Comparison of ENCODE assay signal across 1 cellular context in the genomic region with DNA sequence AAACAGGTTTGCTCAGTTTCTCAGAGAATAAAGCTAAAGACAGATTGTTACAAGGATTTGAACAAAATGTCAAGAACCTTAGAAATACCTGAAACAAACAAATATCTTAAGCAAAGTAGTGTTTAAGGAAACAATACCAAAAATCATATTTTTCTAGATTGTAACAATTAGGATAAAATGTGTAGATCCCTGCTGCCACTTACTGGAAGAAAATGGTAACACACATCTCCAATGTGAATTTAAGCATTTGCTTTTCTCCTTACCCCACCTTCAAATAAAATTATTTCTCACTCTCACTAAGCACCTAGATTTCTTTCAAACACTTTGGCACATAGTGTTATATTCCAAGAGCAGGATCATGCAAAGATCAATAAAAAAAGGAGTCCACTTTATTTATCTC.
TF ChIP-seq lines count a peak whose summit lies in the region.

No MANE protein-coding gene starts in this region.

TF ChIP-seq in K562, 482 proteins besides CTCF, POLR2A, EP300 and RAD21:
- TF ChIP-seq, protein P1, sequence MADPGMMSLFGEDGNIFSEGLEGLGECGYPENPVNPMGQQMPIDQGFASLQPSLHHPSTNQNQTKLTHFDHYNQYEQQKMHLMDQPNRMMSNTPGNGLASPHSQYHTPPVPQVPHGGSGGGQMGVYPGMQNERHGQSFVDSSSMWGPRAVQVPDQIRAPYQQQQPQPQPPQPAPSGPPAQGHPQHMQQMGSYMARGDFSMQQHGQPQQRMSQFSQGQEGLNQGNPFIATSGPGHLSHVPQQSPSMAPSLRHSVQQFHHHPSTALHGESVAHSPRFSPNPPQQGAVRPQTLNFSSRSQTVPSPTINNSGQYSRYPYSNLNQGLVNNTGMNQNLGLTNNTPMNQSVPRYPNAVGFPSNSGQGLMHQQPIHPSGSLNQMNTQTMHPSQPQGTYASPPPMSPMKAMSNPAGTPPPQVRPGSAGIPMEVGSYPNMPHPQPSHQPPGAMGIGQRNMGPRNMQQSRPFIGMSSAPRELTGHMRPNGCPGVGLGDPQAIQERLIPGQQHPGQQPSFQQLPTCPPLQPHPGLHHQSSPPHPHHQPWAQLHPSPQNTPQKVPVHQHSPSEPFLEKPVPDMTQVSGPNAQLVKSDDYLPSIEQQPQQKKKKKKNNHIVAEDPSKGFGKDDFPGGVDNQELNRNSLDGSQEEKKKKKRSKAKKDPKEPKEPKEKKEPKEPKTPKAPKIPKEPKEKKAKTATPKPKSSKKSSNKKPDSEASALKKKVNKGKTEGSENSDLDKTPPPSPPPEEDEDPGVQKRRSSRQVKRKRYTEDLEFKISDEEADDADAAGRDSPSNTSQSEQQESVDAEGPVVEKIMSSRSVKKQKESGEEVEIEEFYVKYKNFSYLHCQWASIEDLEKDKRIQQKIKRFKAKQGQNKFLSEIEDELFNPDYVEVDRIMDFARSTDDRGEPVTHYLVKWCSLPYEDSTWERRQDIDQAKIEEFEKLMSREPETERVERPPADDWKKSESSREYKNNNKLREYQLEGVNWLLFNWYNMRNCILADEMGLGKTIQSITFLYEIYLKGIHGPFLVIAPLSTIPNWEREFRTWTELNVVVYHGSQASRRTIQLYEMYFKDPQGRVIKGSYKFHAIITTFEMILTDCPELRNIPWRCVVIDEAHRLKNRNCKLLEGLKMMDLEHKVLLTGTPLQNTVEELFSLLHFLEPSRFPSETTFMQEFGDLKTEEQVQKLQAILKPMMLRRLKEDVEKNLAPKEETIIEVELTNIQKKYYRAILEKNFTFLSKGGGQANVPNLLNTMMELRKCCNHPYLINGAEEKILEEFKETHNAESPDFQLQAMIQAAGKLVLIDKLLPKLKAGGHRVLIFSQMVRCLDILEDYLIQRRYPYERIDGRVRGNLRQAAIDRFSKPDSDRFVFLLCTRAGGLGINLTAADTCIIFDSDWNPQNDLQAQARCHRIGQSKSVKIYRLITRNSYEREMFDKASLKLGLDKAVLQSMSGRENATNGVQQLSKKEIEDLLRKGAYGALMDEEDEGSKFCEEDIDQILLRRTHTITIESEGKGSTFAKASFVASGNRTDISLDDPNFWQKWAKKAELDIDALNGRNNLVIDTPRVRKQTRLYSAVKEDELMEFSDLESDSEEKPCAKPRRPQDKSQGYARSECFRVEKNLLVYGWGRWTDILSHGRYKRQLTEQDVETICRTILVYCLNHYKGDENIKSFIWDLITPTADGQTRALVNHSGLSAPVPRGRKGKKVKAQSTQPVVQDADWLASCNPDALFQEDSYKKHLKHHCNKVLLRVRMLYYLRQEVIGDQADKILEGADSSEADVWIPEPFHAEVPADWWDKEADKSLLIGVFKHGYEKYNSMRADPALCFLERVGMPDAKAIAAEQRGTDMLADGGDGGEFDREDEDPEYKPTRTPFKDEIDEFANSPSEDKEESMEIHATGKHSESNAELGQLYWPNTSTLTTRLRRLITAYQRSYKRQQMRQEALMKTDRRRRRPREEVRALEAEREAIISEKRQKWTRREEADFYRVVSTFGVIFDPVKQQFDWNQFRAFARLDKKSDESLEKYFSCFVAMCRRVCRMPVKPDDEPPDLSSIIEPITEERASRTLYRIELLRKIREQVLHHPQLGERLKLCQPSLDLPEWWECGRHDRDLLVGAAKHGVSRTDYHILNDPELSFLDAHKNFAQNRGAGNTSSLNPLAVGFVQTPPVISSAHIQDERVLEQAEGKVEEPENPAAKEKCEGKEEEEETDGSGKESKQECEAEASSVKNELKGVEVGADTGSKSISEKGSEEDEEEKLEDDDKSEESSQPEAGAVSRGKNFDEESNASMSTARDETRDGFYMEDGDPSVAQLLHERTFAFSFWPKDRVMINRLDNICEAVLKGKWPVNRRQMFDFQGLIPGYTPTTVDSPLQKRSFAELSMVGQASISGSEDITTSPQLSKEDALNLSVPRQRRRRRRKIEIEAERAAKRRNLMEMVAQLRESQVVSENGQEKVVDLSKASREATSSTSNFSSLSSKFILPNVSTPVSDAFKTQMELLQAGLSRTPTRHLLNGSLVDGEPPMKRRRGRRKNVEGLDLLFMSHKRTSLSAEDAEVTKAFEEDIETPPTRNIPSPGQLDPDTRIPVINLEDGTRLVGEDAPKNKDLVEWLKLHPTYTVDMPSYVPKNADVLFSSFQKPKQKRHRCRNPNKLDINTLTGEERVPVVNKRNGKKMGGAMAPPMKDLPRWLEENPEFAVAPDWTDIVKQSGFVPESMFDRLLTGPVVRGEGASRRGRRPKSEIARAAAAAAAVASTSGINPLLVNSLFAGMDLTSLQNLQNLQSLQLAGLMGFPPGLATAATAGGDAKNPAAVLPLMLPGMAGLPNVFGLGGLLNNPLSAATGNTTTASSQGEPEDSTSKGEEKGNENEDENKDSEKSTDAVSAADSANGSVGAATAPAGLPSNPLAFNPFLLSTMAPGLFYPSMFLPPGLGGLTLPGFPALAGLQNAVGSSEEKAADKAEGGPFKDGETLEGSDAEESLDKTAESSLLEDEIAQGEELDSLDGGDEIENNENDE (IDR thresholded peaks at IDR 0.05; ENCODE audit: low read depth, low read length) = no peak
- TF ChIP-seq SMC3 (conservative IDR thresholded peaks at IDR 0.05; ENCODE audit: insufficient read depth, low read depth, low read length) (no peak), ZNF140 (CRISPR knock-in tag; IDR thresholded peaks at IDR 0.05) (no peak), ZNF217 (CRISPR knock-in tag; IDR thresholded peaks at IDR 0.05) (no peak), ZNF12 (CRISPR knock-in tag; IDR thresholded peaks at IDR 0.05) (no peak), CBX3 (IDR thresholded peaks at IDR 0.05; ENCODE audit: borderline replicate concordance in 1 of 2, low read length in 2 of 2) (no peak), ZNF507 (tag; conservative IDR thresholded peaks at IDR 0.05) (no peak), CHCHD3 (CRISPR knock-in tag; IDR thresholded peaks at IDR 0.05) (no peak), GABPB1 (CRISPR knock-in tag; IDR thresholded peaks at IDR 0.05) (no peak), POLR3A (IDR thresholded peaks at IDR 0.05; ENCODE audit: borderline replicate concordance, extremely low read depth, insufficient read depth, insufficient read length) (no peak), SUPT5H (IDR thresholded peaks at IDR 0.05) (no peak), RB1 (IDR thresholded peaks at IDR 0.05; ENCODE audit: low read depth) (no peak), SMARCA4 (IDR thresholded peaks at IDR 0.05) (no peak)
- TF ChIP-seq, protein P2, sequence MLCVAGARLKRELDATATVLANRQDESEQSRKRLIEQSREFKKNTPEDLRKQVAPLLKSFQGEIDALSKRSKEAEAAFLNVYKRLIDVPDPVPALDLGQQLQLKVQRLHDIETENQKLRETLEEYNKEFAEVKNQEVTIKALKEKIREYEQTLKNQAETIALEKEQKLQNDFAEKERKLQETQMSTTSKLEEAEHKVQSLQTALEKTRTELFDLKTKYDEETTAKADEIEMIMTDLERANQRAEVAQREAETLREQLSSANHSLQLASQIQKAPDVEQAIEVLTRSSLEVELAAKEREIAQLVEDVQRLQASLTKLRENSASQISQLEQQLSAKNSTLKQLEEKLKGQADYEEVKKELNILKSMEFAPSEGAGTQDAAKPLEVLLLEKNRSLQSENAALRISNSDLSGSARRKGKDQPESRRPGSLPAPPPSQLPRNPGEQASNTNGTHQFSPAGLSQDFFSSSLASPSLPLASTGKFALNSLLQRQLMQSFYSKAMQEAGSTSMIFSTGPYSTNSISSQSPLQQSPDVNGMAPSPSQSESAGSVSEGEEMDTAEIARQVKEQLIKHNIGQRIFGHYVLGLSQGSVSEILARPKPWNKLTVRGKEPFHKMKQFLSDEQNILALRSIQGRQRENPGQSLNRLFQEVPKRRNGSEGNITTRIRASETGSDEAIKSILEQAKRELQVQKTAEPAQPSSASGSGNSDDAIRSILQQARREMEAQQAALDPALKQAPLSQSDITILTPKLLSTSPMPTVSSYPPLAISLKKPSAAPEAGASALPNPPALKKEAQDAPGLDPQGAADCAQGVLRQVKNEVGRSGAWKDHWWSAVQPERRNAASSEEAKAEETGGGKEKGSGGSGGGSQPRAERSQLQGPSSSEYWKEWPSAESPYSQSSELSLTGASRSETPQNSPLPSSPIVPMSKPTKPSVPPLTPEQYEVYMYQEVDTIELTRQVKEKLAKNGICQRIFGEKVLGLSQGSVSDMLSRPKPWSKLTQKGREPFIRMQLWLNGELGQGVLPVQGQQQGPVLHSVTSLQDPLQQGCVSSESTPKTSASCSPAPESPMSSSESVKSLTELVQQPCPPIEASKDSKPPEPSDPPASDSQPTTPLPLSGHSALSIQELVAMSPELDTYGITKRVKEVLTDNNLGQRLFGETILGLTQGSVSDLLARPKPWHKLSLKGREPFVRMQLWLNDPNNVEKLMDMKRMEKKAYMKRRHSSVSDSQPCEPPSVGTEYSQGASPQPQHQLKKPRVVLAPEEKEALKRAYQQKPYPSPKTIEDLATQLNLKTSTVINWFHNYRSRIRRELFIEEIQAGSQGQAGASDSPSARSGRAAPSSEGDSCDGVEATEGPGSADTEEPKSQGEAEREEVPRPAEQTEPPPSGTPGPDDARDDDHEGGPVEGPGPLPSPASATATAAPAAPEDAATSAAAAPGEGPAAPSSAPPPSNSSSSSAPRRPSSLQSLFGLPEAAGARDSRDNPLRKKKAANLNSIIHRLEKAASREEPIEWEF (CRISPR knock-in tag; IDR thresholded peaks at IDR 0.05) = no peak
- TF ChIP-seq, protein P3, sequence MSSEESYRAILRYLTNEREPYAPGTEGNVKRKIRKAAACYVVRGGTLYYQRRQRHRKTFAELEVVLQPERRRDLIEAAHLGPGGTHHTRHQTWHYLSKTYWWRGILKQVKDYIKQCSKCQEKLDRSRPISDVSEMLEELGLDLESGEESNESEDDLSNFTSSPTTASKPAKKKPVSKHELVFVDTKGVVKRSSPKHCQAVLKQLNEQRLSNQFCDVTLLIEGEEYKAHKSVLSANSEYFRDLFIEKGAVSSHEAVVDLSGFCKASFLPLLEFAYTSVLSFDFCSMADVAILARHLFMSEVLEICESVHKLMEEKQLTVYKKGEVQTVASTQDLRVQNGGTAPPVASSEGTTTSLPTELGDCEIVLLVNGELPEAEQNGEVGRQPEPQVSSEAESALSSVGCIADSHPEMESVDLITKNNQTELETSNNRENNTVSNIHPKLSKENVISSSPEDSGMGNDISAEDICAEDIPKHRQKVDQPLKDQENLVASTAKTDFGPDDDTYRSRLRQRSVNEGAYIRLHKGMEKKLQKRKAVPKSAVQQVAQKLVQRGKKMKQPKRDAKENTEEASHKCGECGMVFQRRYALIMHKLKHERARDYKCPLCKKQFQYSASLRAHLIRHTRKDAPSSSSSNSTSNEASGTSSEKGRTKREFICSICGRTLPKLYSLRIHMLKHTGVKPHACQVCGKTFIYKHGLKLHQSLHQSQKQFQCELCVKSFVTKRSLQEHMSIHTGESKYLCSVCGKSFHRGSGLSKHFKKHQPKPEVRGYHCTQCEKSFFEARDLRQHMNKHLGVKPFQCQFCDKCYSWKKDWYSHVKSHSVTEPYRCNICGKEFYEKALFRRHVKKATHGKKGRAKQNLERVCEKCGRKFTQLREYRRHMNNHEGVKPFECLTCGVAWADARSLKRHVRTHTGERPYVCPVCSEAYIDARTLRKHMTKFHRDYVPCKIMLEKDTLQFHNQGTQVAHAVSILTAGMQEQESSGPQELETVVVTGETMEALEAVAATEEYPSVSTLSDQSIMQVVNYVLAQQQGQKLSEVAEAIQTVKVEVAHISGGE (CRISPR knock-in tag; IDR thresholded peaks at IDR 0.05) = no peak
- TF ChIP-seq, protein P4, sequence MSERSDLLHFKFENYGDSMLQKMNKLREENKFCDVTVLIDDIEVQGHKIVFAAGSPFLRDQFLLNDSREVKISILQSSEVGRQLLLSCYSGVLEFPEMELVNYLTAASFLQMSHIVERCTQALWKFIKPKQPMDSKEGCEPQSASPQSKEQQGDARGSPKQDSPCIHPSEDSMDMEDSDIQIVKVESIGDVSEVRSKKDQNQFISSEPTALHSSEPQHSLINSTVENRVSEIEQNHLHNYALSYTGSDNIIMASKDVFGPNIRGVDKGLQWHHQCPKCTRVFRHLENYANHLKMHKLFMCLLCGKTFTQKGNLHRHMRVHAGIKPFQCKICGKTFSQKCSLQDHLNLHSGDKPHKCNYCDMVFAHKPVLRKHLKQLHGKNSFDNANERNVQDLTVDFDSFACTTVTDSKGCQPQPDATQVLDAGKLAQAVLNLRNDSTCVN (CRISPR knock-in tag; IDR thresholded peaks at IDR 0.05) = no peak
- TF ChIP-seq, protein P5, sequence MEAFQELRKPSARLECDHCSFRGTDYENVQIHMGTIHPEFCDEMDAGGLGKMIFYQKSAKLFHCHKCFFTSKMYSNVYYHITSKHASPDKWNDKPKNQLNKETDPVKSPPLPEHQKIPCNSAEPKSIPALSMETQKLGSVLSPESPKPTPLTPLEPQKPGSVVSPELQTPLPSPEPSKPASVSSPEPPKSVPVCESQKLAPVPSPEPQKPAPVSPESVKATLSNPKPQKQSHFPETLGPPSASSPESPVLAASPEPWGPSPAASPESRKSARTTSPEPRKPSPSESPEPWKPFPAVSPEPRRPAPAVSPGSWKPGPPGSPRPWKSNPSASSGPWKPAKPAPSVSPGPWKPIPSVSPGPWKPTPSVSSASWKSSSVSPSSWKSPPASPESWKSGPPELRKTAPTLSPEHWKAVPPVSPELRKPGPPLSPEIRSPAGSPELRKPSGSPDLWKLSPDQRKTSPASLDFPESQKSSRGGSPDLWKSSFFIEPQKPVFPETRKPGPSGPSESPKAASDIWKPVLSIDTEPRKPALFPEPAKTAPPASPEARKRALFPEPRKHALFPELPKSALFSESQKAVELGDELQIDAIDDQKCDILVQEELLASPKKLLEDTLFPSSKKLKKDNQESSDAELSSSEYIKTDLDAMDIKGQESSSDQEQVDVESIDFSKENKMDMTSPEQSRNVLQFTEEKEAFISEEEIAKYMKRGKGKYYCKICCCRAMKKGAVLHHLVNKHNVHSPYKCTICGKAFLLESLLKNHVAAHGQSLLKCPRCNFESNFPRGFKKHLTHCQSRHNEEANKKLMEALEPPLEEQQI (IDR thresholded peaks at IDR 0.05) = no peak
